In the genomic region with DNA sequence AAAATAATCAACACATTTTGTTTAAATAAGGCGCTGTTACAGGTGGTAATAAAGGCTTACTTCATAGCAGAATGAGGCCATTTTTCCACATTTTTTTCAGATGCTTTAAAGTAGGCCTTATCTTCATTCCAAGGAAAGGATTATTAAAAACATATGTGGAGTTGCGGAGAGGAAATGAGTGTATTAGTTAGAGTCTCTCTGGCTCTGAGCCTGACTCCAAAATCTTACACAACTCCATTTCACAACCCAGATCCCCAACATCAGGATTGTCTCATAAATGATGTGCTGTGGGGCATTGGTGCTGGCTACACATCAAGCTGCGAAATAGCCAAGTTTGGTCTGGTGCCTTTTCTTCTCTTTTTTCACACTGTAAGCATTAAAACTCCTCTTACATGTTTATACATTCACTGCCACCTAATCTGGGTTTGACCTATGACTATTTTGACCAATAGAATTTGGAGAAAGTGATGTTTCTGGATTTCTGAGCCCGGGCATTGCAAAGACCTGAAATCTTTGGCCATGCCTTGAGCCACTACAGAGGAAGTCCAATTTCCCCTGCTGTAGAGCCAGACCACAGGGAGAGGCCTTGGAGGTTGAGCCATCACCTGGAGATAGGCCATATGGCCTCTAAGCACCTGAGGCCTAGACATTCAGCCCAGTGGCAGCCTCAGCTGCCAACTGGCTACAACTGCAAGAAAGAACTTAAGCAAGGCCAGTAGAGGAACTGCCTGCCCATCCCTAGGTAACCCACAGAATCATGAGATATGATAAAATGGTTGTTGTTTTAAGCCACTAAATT, we compare ENCODE assay signal across 14 cellular contexts. TPM values are rescaled to one million over a fixed set of nuclear protein-coding genes. Genes with fewer than 3 reads are reported as not detected.
DNase-seq lines count a peak whose midpoint lies in the region; ATAC-seq, FAIRE-seq and TF ChIP-seq lines count a peak whose summit lies in the region.
"Had no signal": no experiment of that assay in that cellular context is flagged by ENCODE, and none has a peak within 500 bp of the region (broad histone marks: within the 10 kb centered on the region; RNA-seq: fewer than 3 reads in every experiment).

No MANE protein-coding gene starts in this region.

- H3K36me3 ChIP-seq in bronchial epithelial cell (ENCODE audit: control insufficient read depth, insufficient read depth, low read length) (no peaks in the 10 kb centered on the region), mesenchymal stem cell (ENCODE audit: control insufficient read depth in 1 of 2, insufficient read depth in 2 of 2, low read depth in 1 of 2, low read length in 2 of 2) (no peaks in the 10 kb centered on the region)
- H3K36me3 ChIP-seq: prostate gland had no signal

- no peak overlapping the region for H4K91ac ChIP-seq in mesenchymal stem cell (ENCODE audit: low read length)

- H3K79me1 ChIP-seq in mesenchymal stem cell (replicated peaks; ENCODE audit: low read length, poor library complexity, severe bottlenecking) = no peaks in the 10 kb centered on the region

- H3K4ac ChIP-seq in mesenchymal stem cell (ENCODE audit: low read depth in 1 of 2, low read length in 2 of 2) = no peak overlapping the region

- no peak for TF ChIP-seq CTCF in bronchial epithelial cell (IDR thresholded peaks at IDR 0.05; ENCODE audit: insufficient read depth, low read length, severe bottlenecking)

- H2BK15ac ChIP-seq in mesenchymal stem cell (ENCODE audit: low read depth, poor library complexity, severe bottlenecking) = no peak overlapping the region

- no peaks in the 10 kb centered on the region for H3K27me3 ChIP-seq in bronchial epithelial cell (ENCODE audit: control insufficient read depth, insufficient read depth, low read length)
- peaks cover 0 to 17% of the 10 kb centered on the region in 2 experiments for H3K27me3 ChIP-seq in mesenchymal stem cell (ENCODE audit: control insufficient read depth in 1 of 2, insufficient read depth in 1 of 2, low read length in 2 of 2)

- H3K9ac ChIP-seq in mesenchymal stem cell (ENCODE audit: low read length) = peak overlapping the region; percentile 65

- no peaks in the 10 kb centered on the region for H3K4me1 ChIP-seq in mesenchymal stem cell (ENCODE audit: control insufficient read depth, insufficient read depth, low read depth, low read length)

- no peak overlapping the region for H2BK5ac ChIP-seq in mesenchymal stem cell (ENCODE audit: low read depth, low read length, poor library complexity, severe bottlenecking)

- no peaks in the 10 kb centered on the region for H3K9me3 ChIP-seq in mesenchymal stem cell (ENCODE audit: control insufficient read depth, low read length)
- H3K9me3 ChIP-seq: prostate gland had no signal

- no peak overlapping the region for H3K18ac ChIP-seq in mesenchymal stem cell (ENCODE audit: low read depth in 1 of 2, low read length in 2 of 2)

- no peak overlapping the region for H3K23ac ChIP-seq in mesenchymal stem cell (ENCODE audit: low read length in 2 of 2)

- H2BK120ac ChIP-seq in mesenchymal stem cell (ENCODE audit: low read depth, low read length) = no peak overlapping the region

- no peak overlapping the region for H2AFZ ChIP-seq in mesenchymal stem cell (ENCODE audit: low read depth, low read length)

- no peak overlapping the region for H2BK12ac ChIP-seq in mesenchymal stem cell (ENCODE audit: low read length in 2 of 2)

- no peak overlapping the region for H2AK5ac ChIP-seq in mesenchymal stem cell (ENCODE audit: low read length, severe bottlenecking)

- FAIRE-seq in bronchial epithelial cell (lab: Jason Lieb, UNC) = no peak

- no peak for DNase-seq in Right ventricle myocardium inferior (ENCODE audit: missing footprints)
- DNase-seq in cardiac septum (ENCODE audit: low spot score) = no peak
- DNase-seq in bronchial epithelial cell (ENCODE audit: low read depth) = peak; percentile 28
- DNase-seq in mesenchymal stem cell = peak; percentile 53
- no peak for DNase-seq in NCI-H2029 (lab: John Stamatoyannopoulos, UW)
- DNase-seq in NCI-H128 (lab: John Stamatoyannopoulos, UW; ENCODE audit: unreplicated experiment) = no peak
- no peak for DNase-seq in cortex of kidney (lab: John Stamatoyannopoulos, UW)
- DNase-seq: 8988T; activated CD4-positive, CD25-positive, alpha-beta regulatory T cell treated with anti-CD3 and anti-CD28 coated beads, Interleukin-2, amount 50 U/mL, for 72 hours; activated naive CD4-positive, alpha-beta T cell; GDM1; SHP77 treated with DMSO at 0.1 percent for 48 hours had no signal

- intact Hi-C loops in Right ventricle myocardium inferior (cut with DNase I) = no loop called here
- intact Hi-C loops in cardiac septum (cut with DNase I) = no loop called here

- ATAC-seq in Right ventricle myocardium inferior (peak; percentile 86), HG03432 (IDR thresholded peaks at IDR 0.05; ENCODE audit: unreplicated experiment) (no peak)

- no peak overlapping the region for H3K14ac ChIP-seq in mesenchymal stem cell (ENCODE audit: low read length in 2 of 2)

- no peak overlapping the region for H3K27ac ChIP-seq in mesenchymal stem cell (ENCODE audit: low read length, poor library complexity, severe bottlenecking)
- H3K27ac ChIP-seq: prostate gland had no signal

- 50% methylated on average over 2 of the region's 4 CpGs for WGBS in mesenchymal stem cell

- H3K4me3 ChIP-seq in bronchial epithelial cell (ENCODE audit: low read depth, low read length) (no peak overlapping the region), mesenchymal stem cell (ENCODE audit: insufficient read depth in 1 of 2, low read depth in 1 of 2, low read length in 2 of 2) (peak overlapping the region in 1 of 2 experiments; percentile 8)
- H3K4me3 ChIP-seq: prostate gland had no signal

- H3K4me2 ChIP-seq in mesenchymal stem cell (ENCODE audit: low read length, poor library complexity, severe bottlenecking) = no peak overlapping the region

- no peak overlapping the region for H4K8ac ChIP-seq in mesenchymal stem cell (ENCODE audit: low read length)

RNA-seq across cellular contexts. Expression of gene SOD3, which starts 16.7 kb away (rescaled TPM):
- total RNA-seq in Right ventricle myocardium inferior (63.4 TPM), cardiac septum (115 TPM), bronchial epithelial cell (0.13 TPM in 1 of 2 replicates, not detected in the other)
- polyA plus RNA-seq in mesenchymal stem cell (2013, experiment 1 of 2) = 4.4 TPM
- polyA plus RNA-seq in mesenchymal stem cell (2013, experiment 2 of 2) = 4.6 TPM

Comparison
In these comparisons a context has a peak if more than half of its experiments do, and no peak if none do; other contexts are left out.
1. DNase-seq: peak in bronchial epithelial cell (single experiment) and mesenchymal stem cell (single experiment); none in Right ventricle myocardium inferior (single experiment), cardiac septum (single experiment), NCI-H2029 (single experiment), NCI-H128 (single experiment) and cortex of kidney (single experiment).
2. RNA of gene SOD3, which starts 16.7 kb away (total RNA-seq): 115 TPM in cardiac septum (single experiment) and 63.4 TPM in Right ventricle myocardium inferior (single experiment); 0.13 TPM in bronchial epithelial cell; every median in the first group is over 10 times any median in the second.